ENCODE assay signal across 12 cellular contexts in the genomic region with DNA sequence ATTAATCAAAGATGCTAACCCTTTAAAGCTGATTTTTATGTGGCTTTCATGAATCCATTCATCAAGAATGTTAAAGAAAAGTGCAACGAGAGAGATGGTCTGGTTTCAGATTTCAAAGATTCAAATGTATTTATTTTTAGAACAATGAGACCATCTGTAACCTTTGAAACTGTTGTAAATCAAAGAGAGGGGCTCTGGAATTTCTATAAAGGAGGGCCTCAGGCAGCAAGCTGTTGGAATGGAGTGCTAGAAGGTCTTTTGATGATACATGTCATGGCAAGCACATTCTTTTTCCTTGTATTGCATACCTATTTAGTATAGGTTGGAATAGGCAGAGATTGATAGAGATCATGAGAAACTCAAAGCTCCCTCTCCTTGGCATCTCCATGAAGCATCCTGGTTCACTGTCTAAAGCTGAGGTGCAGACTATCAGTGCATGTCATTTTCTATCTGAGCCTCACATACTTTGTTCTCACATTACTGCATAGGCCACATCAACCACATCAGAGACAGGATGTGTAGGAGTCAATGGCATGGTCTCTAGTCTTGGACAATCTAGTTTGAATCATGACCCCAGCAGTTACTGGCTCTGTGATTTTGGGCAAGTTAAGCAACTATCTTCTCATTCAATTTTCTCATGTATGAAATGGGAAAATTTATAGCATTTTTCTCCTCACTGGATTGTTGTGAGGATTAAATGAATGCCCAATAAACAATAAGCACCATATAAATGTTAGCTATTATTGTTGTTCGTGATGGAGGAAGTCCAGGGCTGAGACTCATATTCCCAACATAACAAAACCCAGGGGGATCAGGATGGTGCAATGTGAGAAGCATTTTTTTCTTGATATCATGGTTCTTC.
DNase-seq lines count a peak whose midpoint lies in the region; ATAC-seq and TF ChIP-seq lines count a peak whose summit lies in the region.
"Had no signal": no experiment of that assay in that cellular context is flagged by ENCODE, and none has a peak within 500 bp of the region (broad histone marks: within the 10 kb centered on the region; RNA-seq: fewer than 3 reads in every experiment).

No MANE protein-coding gene starts in this region.

- no peak overlapping the region for H2BK15ac ChIP-seq in neuronal stem cell (ENCODE audit: low read length)

- H3K27ac ChIP-seq in neuronal stem cell (replicated peaks; ENCODE audit: low read length): no peak overlapping the region
- H3K27ac ChIP-seq: prostate gland had no signal

- no peak overlapping the region for H3K23ac ChIP-seq in neuronal stem cell (ENCODE audit: low read depth, low read length, poor library complexity)

- H3K4me2 ChIP-seq in neuronal stem cell (ENCODE audit: insufficient read depth, low read length, poor library complexity, severe bottlenecking): no peak overlapping the region

- H3K79me1 ChIP-seq in neuronal stem cell (ENCODE audit: low read depth, low read length): no peaks in the 10 kb centered on the region

- no peaks in the 10 kb centered on the region for H3K36me3 Mint-ChIP-seq in progenitor cell of endocrine pancreas (ENCODE audit: insufficient read depth)

- H3K9me3 Mint-ChIP-seq in progenitor cell of endocrine pancreas (ENCODE audit: low read depth): no peaks in the 10 kb centered on the region
- H3K9me3 Mint-ChIP-seq: activated B cell treated with CpG ODN at 0.5 μM for 24 hours had no signal

- H3K4me3 Mint-ChIP-seq in progenitor cell of endocrine pancreas (ENCODE audit: low read depth): no peak overlapping the region
- H3K4me3 Mint-ChIP-seq: activated B cell treated with CpG ODN at 0.5 μM for 24 hours had no signal

- H4K8ac ChIP-seq in neuronal stem cell (ENCODE audit: low read depth, low read length): no peak overlapping the region

- no peak overlapping the region for H3K9ac ChIP-seq in neuronal stem cell (ENCODE audit: low read depth, low read length, poor library complexity)

- peak; percentile 46 for DNase-seq in EL
- DNase-seq in LHCN-M2 (ENCODE audit: low read depth): peak; percentile 48
- peak; percentile 69 for DNase-seq in cardiac fibroblast (ENCODE audit: low read depth in 2 of 2)
- DNase-seq in neuronal stem cell (ENCODE audit: low spot score): no peak
- DNase-seq in progenitor cell of endocrine pancreas (ENCODE audit: low spot score, unreplicated experiment): no peak
- no peak for DNase-seq in cortex of kidney (lab: John Stamatoyannopoulos, UW)
- DNase-seq: activated B cell treated with CpG ODN at 0.5 μM for 24 hours, caudate nucleus, RPMI8226 had no signal

- H3K4me1 Mint-ChIP-seq in progenitor cell of endocrine pancreas (ENCODE audit: low read depth): peaks cover 19% of the 10 kb centered on the region
- H3K4me1 Mint-ChIP-seq: activated B cell treated with CpG ODN at 0.5 μM for 24 hours had no signal

- H3K9me3 ChIP-seq in neuronal stem cell (replicated peaks in 1 of 2; ENCODE audit: control insufficient read depth in 2 of 2, insufficient read depth in 1 of 2, low read depth in 1 of 2, low read length in 2 of 2): no peaks in the 10 kb centered on the region
- H3K9me3 ChIP-seq: prostate gland had no signal

- H2BK12ac ChIP-seq in neuronal stem cell (ENCODE audit: low read length): no peak overlapping the region

- H3K4ac ChIP-seq in neuronal stem cell (ENCODE audit: low read length): no peak overlapping the region

- H3K27ac Mint-ChIP-seq in progenitor cell of endocrine pancreas: no peak overlapping the region
- H3K27ac Mint-ChIP-seq: activated B cell treated with CpG ODN at 0.5 μM for 24 hours had no signal

- no peak overlapping the region for H4K91ac ChIP-seq in neuronal stem cell (ENCODE audit: low read depth, low read length, poor library complexity)

- no peak overlapping the region for H2BK5ac ChIP-seq in neuronal stem cell (ENCODE audit: low read length)

- peaks cover 3 to 18% of the 10 kb centered on the region in 2 donors for H3K4me1 ChIP-seq in neuronal stem cell (ENCODE audit: control insufficient read depth in 2 of 2, insufficient read depth in 1 of 2, low read depth in 1 of 2, low read length in 2 of 2)
- H3K4me1 ChIP-seq: prostate gland had no signal

- no CpG with 5 or more reads among the region's 2 CpGs for WGBS in neuronal stem cell (ENCODE audit: extremely low coverage in 2 of 2, insufficient read length in 2 of 2, insufficient replicate concordance in 1 of 2), 2 donors

- H3K18ac ChIP-seq in neuronal stem cell (ENCODE audit: low read length): no peak overlapping the region

- H2AFZ ChIP-seq in neuronal stem cell (ENCODE audit: low read length): peak overlapping the region; percentile 30

- no peak for ATAC-seq in GM21737 (IDR thresholded peaks at IDR 0.05; ENCODE audit: unreplicated experiment)
- ATAC-seq in HG03460 (IDR thresholded peaks at IDR 0.05; ENCODE audit: unreplicated experiment): no peak

- no peaks in the 10 kb centered on the region for H3K27me3 Mint-ChIP-seq in progenitor cell of endocrine pancreas
- H3K27me3 Mint-ChIP-seq: activated B cell treated with CpG ODN at 0.5 μM for 24 hours had no signal

- no peaks in the 10 kb centered on the region for H3K36me3 ChIP-seq in neuronal stem cell (replicated peaks in 1 of 2; ENCODE audit: control insufficient read depth in 2 of 2, insufficient read depth in 2 of 2, low read length in 2 of 2)
- H3K36me3 ChIP-seq: prostate gland had no signal

- TF ChIP-seq CTCF in cardiac fibroblast (IDR thresholded peaks at IDR 0.05; ENCODE audit: low read depth, low read length) (no peak), progenitor cell of endocrine pancreas (IDR thresholded peaks at IDR 0.05; ENCODE audit: unreplicated experiment) (no peak)

- no peaks in the 10 kb centered on the region for H3K27me3 ChIP-seq in neuronal stem cell (ENCODE audit: control insufficient read depth in 3 of 3, insufficient read depth in 3 of 3, low read depth in 1 of 3, low read length in 3 of 3)

- no peak overlapping the region for H3K14ac ChIP-seq in neuronal stem cell (ENCODE audit: low read length)

- no peak overlapping the region for H2BK120ac ChIP-seq in neuronal stem cell (ENCODE audit: low read depth, low read length)

- H3K4me3 ChIP-seq in cardiac fibroblast (replicated peaks in 1 of 2; ENCODE audit: low read depth in 2 of 2, low read length in 2 of 2) (no peak overlapping the region), neuronal stem cell (ENCODE audit: low read length in 2 of 2) (no peak overlapping the region)
- H3K4me3 ChIP-seq: prostate gland had no signal

- H2AK5ac ChIP-seq in neuronal stem cell (ENCODE audit: low read depth, low read length): no peak overlapping the region

Comparison
In these comparisons a context has a peak if more than half of its experiments do, and no peak if none do; other contexts are left out.
1. DNase-seq: peak in EL (single experiment), LHCN-M2 (single experiment) and cardiac fibroblast (2 of 2); none in neuronal stem cell (single experiment), progenitor cell of endocrine pancreas (single experiment) and cortex of kidney (single experiment).